ENCODE assay signal across 16 cellular contexts in genomic region chr2:120613742-120614481, GRCh38.
DNase-seq lines count a peak whose midpoint lies in the region; ATAC-seq, FAIRE-seq and TF ChIP-seq lines count a peak whose summit lies in the region.
"Had no signal": no experiment of that assay in that cellular context is flagged by ENCODE, and none has a peak within 500 bp of the region (broad histone marks: within the 10 kb centered on the region; RNA-seq: fewer than 3 reads in every experiment).

No MANE protein-coding gene starts in this region.

- ATAC-seq in HG03378 (IDR thresholded peaks at IDR 0.05; ENCODE audit: unreplicated experiment) (no peak), pancreas (no peak)
- ATAC-seq: HepG2; left lobe of liver; naive thymus-derived CD4-positive, alpha-beta T cell; sciatic nerve; T-cell had no signal

- no peaks in the 10 kb centered on the region for H3K9me2 ChIP-seq in SK-N-SH

- no peak overlapping the region for H3K4me3 ChIP-seq in SK-N-SH (ENCODE audit: low read depth in 2 of 2, low read length in 1 of 2)
- no peak overlapping the region for H3K4me3 ChIP-seq in skeletal muscle cell (ENCODE audit: low read depth, low read length)
- H3K4me3 ChIP-seq in pancreas: no peak overlapping the region

- peak; percentile 94 for DNase-seq in GM04503 (ENCODE audit: low read depth)
- no peak for DNase-seq in SK-N-SH
- peak; percentile 94 for DNase-seq in fibroblast of gingiva (ENCODE audit: low read depth)
- peak; percentile 57 for DNase-seq in skeletal muscle cell (ENCODE audit: low read depth)
- DNase-seq in pancreas: no peak
- no peak for DNase-seq in progenitor cell of endocrine pancreas (ENCODE audit: low spot score, unreplicated experiment)
- DNase-seq: activated T-cell treated with anti-CD3 and anti-CD28 coated beads, Interleukin-2, amount 50 U/mL, for 24 hours; endodermal cell; naive thymus-derived CD4-positive, alpha-beta T cell; NCI-H1105 treated with DMSO at 0.1 percent for 48 hours; T-cell had no signal

- peak overlapping the region; percentile 26; the same call in 1 of the 2 replicates for H3K4me2 ChIP-seq in SK-N-SH

- peaks cover 6% of the 10 kb centered on the region for H3K4me1 Mint-ChIP-seq in progenitor cell of endocrine pancreas (ENCODE audit: low read depth)
- H3K4me1 Mint-ChIP-seq: naive thymus-derived CD4-positive, alpha-beta T cell; T-cell had no signal

- H3K27me3 ChIP-seq in SK-N-SH (ENCODE audit: insufficient read depth) (no peaks in the 10 kb centered on the region), pancreas (no peaks in the 10 kb centered on the region)

- H3K4me1 ChIP-seq in SK-N-SH (ENCODE audit: control insufficient read depth in 1 of 2, insufficient read depth in 2 of 2, low read depth in 1 of 2, low read length in 1 of 2): no peaks in the 10 kb centered on the region
- no peaks in the 10 kb centered on the region for H3K4me1 ChIP-seq in pancreas

- no peak for TF ChIP-seq RAD21 in SK-N-SH (IDR thresholded peaks at IDR 0.05; ENCODE audit: low read length)

- H3K9me3 Mint-ChIP-seq in progenitor cell of endocrine pancreas (ENCODE audit: low read depth): no peaks in the 10 kb centered on the region
- H3K9me3 Mint-ChIP-seq: activated T-cell treated with anti-CD3 and anti-CD28 coated beads, Interleukin-2, amount 50 U/mL, for 24 hours; endodermal cell; naive thymus-derived CD4-positive, alpha-beta T cell; stimulated activated naive CD8-positive, alpha-beta T cell treated with anti-CD3 and anti-CD28 coated beads, Interleukin-15, Interleukin-2, amounts not matched to agents 100 ng/mL and 50 ng/mL, for 24 hours; T-cell had no signal

- H3F3A ChIP-seq in SK-N-SH (replicated peaks; ENCODE audit: insufficient read depth): no peaks in the 10 kb centered on the region

- FAIRE-seq in pancreas (lab: Jason Lieb, UNC): no peak
- FAIRE-seq: HepG2 had no signal

- H3K4me3 Mint-ChIP-seq in progenitor cell of endocrine pancreas (ENCODE audit: low read depth): no peak overlapping the region
- H3K4me3 Mint-ChIP-seq: activated T-cell treated with anti-CD3 and anti-CD28 coated beads, Interleukin-2, amount 50 U/mL, for 24 hours; endodermal cell; naive thymus-derived CD4-positive, alpha-beta T cell; stimulated activated naive CD8-positive, alpha-beta T cell treated with anti-CD3 and anti-CD28 coated beads, Interleukin-15, Interleukin-2, amounts not matched to agents 100 ng/mL and 50 ng/mL, for 24 hours; T-cell had no signal

- no peak overlapping the region for H2AFZ ChIP-seq in SK-N-SH (ENCODE audit: low read depth)

- H3K9ac ChIP-seq in SK-N-SH: no peak overlapping the region

- intact Hi-C loops in pancreas (cut with DNase I): no loop called here

- no peak overlapping the region for H3K27ac ChIP-seq in SK-N-SH (ENCODE audit: low read depth in 2 of 2, low read length in 1 of 2)
- no peak overlapping the region for H3K27ac ChIP-seq in pancreas

- H3K36me3 ChIP-seq in SK-N-SH (replicated peaks in 1 of 2; ENCODE audit: control insufficient read depth in 1 of 2, insufficient read depth in 2 of 2, low read length in 1 of 2) (no peaks in the 10 kb centered on the region), pancreas (no peaks in the 10 kb centered on the region)

- TF ChIP-seq EP300 in SK-N-SH (IDR thresholded peaks at IDR 0.05; ENCODE audit: borderline replicate concordance in 1 of 2, low read depth in 1 of 2, low read length in 1 of 2): no peak

- H4K20me1 ChIP-seq in SK-N-SH (ENCODE audit: insufficient read depth): no peaks in the 10 kb centered on the region

- TF ChIP-seq CTCF in SK-N-SH (IDR thresholded peaks at IDR 0.05): no peak
- no peak for TF ChIP-seq CTCF in pancreas (IDR thresholded peaks at IDR 0.05)
- TF ChIP-seq CTCF in progenitor cell of endocrine pancreas (IDR thresholded peaks at IDR 0.05; ENCODE audit: unreplicated experiment): no peak

- H3K79me2 ChIP-seq in SK-N-SH (ENCODE audit: insufficient read depth): no peaks in the 10 kb centered on the region

- no peak overlapping the region for H3K27ac Mint-ChIP-seq in progenitor cell of endocrine pancreas
- H3K27ac Mint-ChIP-seq: activated T-cell treated with anti-CD3 and anti-CD28 coated beads, Interleukin-2, amount 50 U/mL, for 24 hours; endodermal cell; naive thymus-derived CD4-positive, alpha-beta T cell; stimulated activated naive CD8-positive, alpha-beta T cell treated with anti-CD3 and anti-CD28 coated beads, Interleukin-15, Interleukin-2, amounts not matched to agents 100 ng/mL and 50 ng/mL, for 24 hours; T-cell had no signal

- H3K9me3 ChIP-seq in SK-N-SH: no peaks in the 10 kb centered on the region
- H3K9me3 ChIP-seq in pancreas: no peaks in the 10 kb centered on the region

- POLR2A ChIA-PET in SK-N-SH (lab: Yijun Ruan, JAX): no interaction called here

- CTCF ChIA-PET in SK-N-SH (lab: Yijun Ruan, JAX): interaction anchor here (1.2 kb wide), 1 partner anchor 270 kb away, joined by 3 read pairs; no protein-coding TSS in a partner anchor

- peaks cover 25% of the 10 kb centered on the region for H3K27me3 Mint-ChIP-seq in progenitor cell of endocrine pancreas
- H3K27me3 Mint-ChIP-seq: activated T-cell treated with anti-CD3 and anti-CD28 coated beads, Interleukin-2, amount 50 U/mL, for 24 hours; stimulated activated naive CD8-positive, alpha-beta T cell treated with anti-CD3 and anti-CD28 coated beads, Interleukin-15, Interleukin-2, amounts not matched to agents 100 ng/mL and 50 ng/mL, for 24 hours had no signal

- WGBS in SK-N-SH (ENCODE audit: low lambda C conversion rate): 59% methylated on average over 21 of the region's 23 CpGs
- 78 to 79% methylated on average over 23 of the region's 23 CpGs for WGBS in pancreas, 2 donors

- H3K36me3 Mint-ChIP-seq in progenitor cell of endocrine pancreas (ENCODE audit: insufficient read depth): no peaks in the 10 kb centered on the region
- H3K36me3 Mint-ChIP-seq: naive thymus-derived CD4-positive, alpha-beta T cell; T-cell had no signal

TF ChIP-seq in SK-N-SH, 30 proteins besides CTCF, POLR2A, EP300 and RAD21 (continues in another document):
- TF ChIP-seq GATA2 (CRISPR knock-in tag; IDR thresholded peaks at IDR 0.05) (no peak), FOXM1 (IDR thresholded peaks at IDR 0.05; ENCODE audit: low read depth) (no peak), USF1 (IDR thresholded peaks at IDR 0.05; ENCODE audit: borderline replicate concordance, low read depth) (no peak), FOSL2 (IDR thresholded peaks at IDR 0.05; ENCODE audit: borderline replicate concordance, low read depth) (peak; percentile 23; the same call in 1 of the 2 replicates), NRF1 (IDR thresholded peaks at IDR 0.05; ENCODE audit: low read depth, low read length) (no peak), USF2 (IDR thresholded peaks at IDR 0.05; ENCODE audit: borderline replicate concordance, low read depth, low read length) (no peak), ZBTB33 (IDR thresholded peaks at IDR 0.05; ENCODE audit: borderline replicate concordance, low read depth) (no peak), MAX (IDR thresholded peaks at IDR 0.05; ENCODE audit: low read depth) (0 out of 2 replicates have a peak, but pooled peaks have one; percentile 12), MEF2A (IDR thresholded peaks at IDR 0.05; ENCODE audit: borderline replicate concordance, low read depth) (no peak), PBX3 (IDR thresholded peaks at IDR 0.05) (no peak)

Comparison
In these comparisons a context has a peak if more than half of its experiments do, and no peak if none do; other contexts are left out.
1. DNase-seq: peak in GM04503 (single experiment), fibroblast of gingiva (single experiment) and skeletal muscle cell (single experiment); none in SK-N-SH (single experiment), pancreas (0 of 6) and progenitor cell of endocrine pancreas (single experiment).